In the genomic region with DNA sequence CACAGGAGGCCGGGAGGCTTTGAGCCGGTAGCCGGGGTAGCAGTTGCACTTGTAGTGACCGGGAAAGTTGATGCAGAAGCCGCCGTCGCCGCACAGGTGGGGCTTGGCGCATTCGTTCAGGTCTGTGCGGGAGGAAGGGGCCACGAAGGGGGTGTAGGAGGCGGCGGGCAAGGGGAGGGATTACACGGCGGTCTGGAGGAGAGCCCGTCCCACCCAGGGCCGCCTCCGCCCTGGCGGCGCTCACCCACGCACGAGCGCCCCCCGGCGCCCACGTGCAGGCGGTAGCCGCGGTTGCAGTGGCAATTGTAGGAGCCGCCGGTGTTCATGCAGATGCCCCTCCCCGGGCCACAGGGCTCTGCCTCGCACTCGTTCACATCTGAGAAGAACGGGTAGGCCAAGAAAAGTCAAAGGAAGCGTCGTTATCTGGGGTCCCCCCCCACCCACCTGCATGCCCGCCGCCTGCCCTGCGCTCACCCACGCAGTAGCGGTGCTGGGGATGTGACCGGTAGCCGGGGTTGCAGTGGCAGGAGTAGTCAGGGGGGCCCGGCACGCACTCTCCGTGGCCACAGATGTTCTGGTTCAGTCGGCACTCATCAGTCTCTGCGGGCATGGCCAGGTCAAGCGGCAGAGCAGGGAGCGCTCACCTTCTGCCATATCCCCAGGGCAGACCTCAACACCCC, we compare ENCODE assay signal across 12 cellular contexts. TPM values are rescaled to one million over a fixed set of nuclear protein-coding genes. Genes with fewer than 3 reads are reported as not detected.
DNase-seq lines count a peak whose midpoint lies in the region; ATAC-seq and TF ChIP-seq lines count a peak whose summit lies in the region.
"Had no signal": no experiment of that assay in that cellular context is flagged by ENCODE, and none has a peak within 500 bp of the region (broad histone marks: within the 10 kb centered on the region; RNA-seq: fewer than 3 reads in every experiment).

No MANE protein-coding gene starts in this region.

- H3K9me3 Mint-ChIP-seq in Calu3 (ENCODE audit: low read depth, unreplicated experiment) (no peaks in the 10 kb centered on the region), IgD-negative memory B cell (no peaks in the 10 kb centered on the region)

- intact Hi-C loops in Calu3 (cut with micrococcal nuclease; ENCODE audit: unreplicated experiment) = no loop called here

- BruUV-seq in Calu3 (replicated peaks; lab: Mats Ljungman, UMichigan) = no TSS peak

- DNase-seq in Calu3 (no peak), left kidney (ENCODE audit: low read depth, low spot score) (peak; percentile 65), DMS153 (lab: John Stamatoyannopoulos, UW) (no peak), hippocampal formation (lab: John Stamatoyannopoulos, UW) (no peak), superior temporal gyrus (ENCODE audit: extremely low spot score) (no peak)
- DNase-seq in activated CD8-positive, alpha-beta memory T cell treated with anti-CD3 and anti-CD28 coated beads, Interleukin-2, amount 50 U/mL, for 4 hours = peak; percentile 52
- DNase-seq: body of pancreas; effector CD8-positive, alpha-beta T cell; kidney glomerular epithelial cell; testis had no signal

- H3K4me1 Mint-ChIP-seq in Calu3 (ENCODE audit: low read depth, unreplicated experiment) = peaks cover 38% of the 10 kb centered on the region
- H3K4me1 Mint-ChIP-seq in IgD-negative memory B cell = peaks cover 24 to 39% (median 38%) of the 10 kb centered on the region in 3 donors

- H3K4me3 Mint-ChIP-seq in Calu3 (ENCODE audit: low read depth, unreplicated experiment) (peak overlapping the region; percentile 23), IgD-negative memory B cell (peak overlapping the region in 2 of 4 donors; percentile 13 to 70)

- no peaks in the 10 kb centered on the region for H3K27me3 Mint-ChIP-seq in Calu3 (ENCODE audit: unreplicated experiment)
- H3K27me3 Mint-ChIP-seq in IgD-negative memory B cell = no peaks in the 10 kb centered on the region

- H3K36me3 Mint-ChIP-seq in Calu3 (ENCODE audit: insufficient read depth, unreplicated experiment) (peaks cover 78% of the 10 kb centered on the region), IgD-negative memory B cell (no peaks in the 10 kb centered on the region)

- no peak for ATAC-seq in HG02571 (IDR thresholded peaks at IDR 0.05; ENCODE audit: unreplicated experiment)

- CTCF ChIA-PET in Calu3 (lab: Charles Lee) = no interaction called here

- H3K27ac Mint-ChIP-seq in Calu3 (ENCODE audit: unreplicated experiment) (no peak overlapping the region), IgD-negative memory B cell (peak overlapping the region; percentile 36 to 96 (median 91))

- TF ChIP-seq CTCF in Calu3 (IDR thresholded peaks at IDR 0.05; ENCODE audit: unreplicated experiment) = no peak

RNA-seq across cellular contexts. Expression of a gene that starts 10.6 kb away (rescaled TPM):
- total RNA-seq in Calu3 (2022) = 166 and 169 TPM in 2 replicates
- polyA plus RNA-seq in IgD-negative memory B cell = 37.4 TPM

RNA-seq across cellular contexts. Expression of a gene that starts 22.7 kb away (rescaled TPM):
- 40.7 and 45.3 TPM in 2 replicates for total RNA-seq in Calu3 (2022)
- 86.4 TPM for polyA plus RNA-seq in IgD-negative memory B cell

RNA-seq across cellular contexts. Expression of a gene that starts 22.7 kb away (rescaled TPM):
- 47.8 and 53.6 TPM in 2 replicates for total RNA-seq in Calu3 (2022)
- 34.0 TPM for polyA plus RNA-seq in IgD-negative memory B cell

RNA-seq across cellular contexts. Expression of a gene that starts 24.8 kb away (rescaled TPM):
- total RNA-seq in Calu3 (2022) = 29.8 and 30.6 TPM in 2 replicates
- polyA plus RNA-seq in IgD-negative memory B cell = 49.0 TPM

RNA-seq across cellular contexts. Expression of a gene that starts 28.3 kb away (rescaled TPM):
- total RNA-seq in Calu3 (2022) = 73.7 and 81.0 TPM in 2 replicates
- 16.1 TPM for polyA plus RNA-seq in IgD-negative memory B cell

Comparison
In these comparisons a context has a peak if more than half of its experiments do, and no peak if none do; other contexts are left out.
1. DNase-seq: peak in activated CD8-positive, alpha-beta memory T cell treated with anti-CD3 and anti-CD28 coated beads, Interleukin-2, amount 50 U/mL, for 4 hours (single experiment) and left kidney (single experiment); none in Calu3 (single experiment), DMS153 (single experiment), hippocampal formation (0 of 2) and superior temporal gyrus (single experiment).